ENCODE assay signal across 8 cellular contexts in genomic region chr1:67052741-67053534, GRCh38. TPM values are rescaled to one million over a fixed set of nuclear protein-coding genes. Genes with fewer than 3 reads are reported as not detected.
DNase-seq lines count a peak whose midpoint lies in the region; ATAC-seq and TF ChIP-seq lines count a peak whose summit lies in the region.

No MANE protein-coding gene starts in this region.

- ATAC-seq in HG02588 (IDR thresholded peaks at IDR 0.05; ENCODE audit: unreplicated experiment), result peak; percentile 13
- ATAC-seq in foreskin keratinocyte, result peak; percentile 82

- peaks cover 2% of the 10 kb centered on the region for H3K36me3 Mint-ChIP-seq in neural crest cell (ENCODE audit: low read depth)

- no peaks in the 10 kb centered on the region for H3K9me3 Mint-ChIP-seq in neural crest cell

- H3K27me3 ChIP-seq in foreskin keratinocyte, result no peaks in the 10 kb centered on the region

- H3K4me1 Mint-ChIP-seq in neural crest cell, result peaks cover 36% of the 10 kb centered on the region

- peak overlapping the region; percentile 59 for H3K27ac ChIP-seq in foreskin keratinocyte

- no peaks in the 10 kb centered on the region for H3K27me3 Mint-ChIP-seq in neural crest cell (ENCODE audit: low read depth)

- TF ChIP-seq CTCF in foreskin keratinocyte (conservative IDR thresholded peaks at IDR 0.05), result no peak
- no peak for TF ChIP-seq CTCF in neural crest cell (conservative IDR thresholded peaks at IDR 0.05)

- H3K27ac Mint-ChIP-seq in neural crest cell (ENCODE audit: unreplicated experiment), result peak overlapping the region; percentile 87

- DNase-seq in activated CD8-positive, alpha-beta memory T cell treated with anti-CD3 and anti-CD28 coated beads, Interleukin-2, amount 50 U/mL, for 48 hours, result peak; percentile 60
- no peak for DNase-seq in activated CD8-positive, alpha-beta memory T cell treated with anti-CD3 and anti-CD28 coated beads, Interleukin-2, amount 50 U/mL, for 4 hours
- peak; percentile 53 for DNase-seq in NAMALWA (ENCODE audit: low spot score)
- DNase-seq in activated naive CD4-positive, alpha-beta T cell treated with Interleukin-2 at 50 U/mL for 16 hours, result peak; percentile 10
- DNase-seq in foreskin keratinocyte, result peak; percentile 73 to 89
- peak; percentile 14 for DNase-seq in neural crest cell (ENCODE audit: low read depth, low spot score)
- DNase-seq in DMS153 (lab: John Stamatoyannopoulos, UW), result no peak

- H3K4me3 Mint-ChIP-seq in neural crest cell, result peak overlapping the region; percentile 86

- H3K4me1 ChIP-seq in foreskin keratinocyte, result peaks cover 14% of the 10 kb centered on the region

RNA-seq across cellular contexts. Expression of gene SLC35D1, which starts 1.0 kb away (rescaled TPM):
- total RNA-seq in foreskin keratinocyte, result 13.8 and 14.2 TPM in 2 replicates
- polyA plus RNA-seq in foreskin keratinocyte, result 2.8 and 3.5 TPM in 2 replicates
- total RNA-seq in neural crest cell, result 11.8 and 12.3 TPM in 2 replicates

Comparison
In these comparisons a context has a peak if more than half of its experiments do, and no peak if none do; other contexts are left out.
1. DNase-seq: peak in activated CD8-positive, alpha-beta memory T cell treated with anti-CD3 and anti-CD28 coated beads, Interleukin-2, amount 50 U/mL, for 48 hours (single experiment), NAMALWA (single experiment), activated naive CD4-positive, alpha-beta T cell treated with Interleukin-2 at 50 U/mL for 16 hours (single experiment), foreskin keratinocyte (2 of 2) and neural crest cell (single experiment); none in activated CD8-positive, alpha-beta memory T cell treated with anti-CD3 and anti-CD28 coated beads, Interleukin-2, amount 50 U/mL, for 4 hours (single experiment) and DMS153 (single experiment).